1 cellular context compared by ENCODE assay signal in the genomic region with DNA sequence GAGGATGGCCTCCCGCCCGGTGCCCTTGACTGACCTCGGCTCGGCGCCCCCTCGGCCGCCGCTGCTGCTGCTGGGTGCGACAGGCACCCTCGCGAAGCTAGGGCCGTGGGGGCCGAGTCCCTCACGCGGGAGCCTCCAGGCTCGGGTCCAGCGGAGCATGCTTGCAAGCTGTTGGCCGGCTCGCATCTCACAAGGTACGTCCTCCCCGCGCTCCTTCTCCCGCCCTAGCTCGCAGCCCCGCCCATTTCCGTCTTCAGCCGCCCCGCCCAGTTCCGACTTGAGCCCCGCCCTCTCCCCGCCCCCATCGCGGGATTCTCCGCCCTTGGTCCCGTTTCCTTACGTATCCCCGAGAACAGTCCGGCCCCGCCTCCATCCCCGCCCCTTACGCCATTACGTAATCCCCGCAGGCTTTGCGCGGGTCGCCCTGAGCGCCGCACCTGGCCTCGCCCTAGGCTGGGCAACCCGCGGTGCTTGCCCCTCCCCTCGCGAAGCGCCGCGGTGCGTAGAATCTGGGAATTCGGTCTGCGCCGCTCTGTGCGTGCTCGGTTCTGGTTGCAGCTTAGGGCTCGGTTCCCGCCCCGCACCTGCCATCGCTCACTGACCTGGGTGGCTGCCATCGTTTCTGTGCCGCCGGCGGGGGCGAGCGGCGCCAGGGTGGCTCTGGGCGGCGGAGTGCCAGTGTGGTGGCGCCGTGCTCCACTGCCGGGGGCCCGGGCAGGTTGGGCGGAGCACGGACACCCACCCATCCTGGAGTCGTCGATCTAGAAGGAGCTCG.
TF ChIP-seq lines count a peak whose summit lies in the region.

A gene with protein sequence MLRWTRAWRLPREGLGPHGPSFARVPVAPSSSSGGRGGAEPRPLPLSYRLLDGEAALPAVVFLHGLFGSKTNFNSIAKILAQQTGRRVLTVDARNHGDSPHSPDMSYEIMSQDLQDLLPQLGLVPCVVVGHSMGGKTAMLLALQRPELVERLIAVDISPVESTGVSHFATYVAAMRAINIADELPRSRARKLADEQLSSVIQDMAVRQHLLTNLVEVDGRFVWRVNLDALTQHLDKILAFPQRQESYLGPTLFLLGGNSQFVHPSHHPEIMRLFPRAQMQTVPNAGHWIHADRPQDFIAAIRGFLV (minus strand): TSS at position 191 of the 775 bp plus-strand sequence. CDS start 32 bp downstream, at position 159.

TF ChIP-seq in K562, 482 proteins besides CTCF, POLR2A, EP300 and RAD21 (continued from another document and continues in another):
- TF ChIP-seq, protein P1, sequence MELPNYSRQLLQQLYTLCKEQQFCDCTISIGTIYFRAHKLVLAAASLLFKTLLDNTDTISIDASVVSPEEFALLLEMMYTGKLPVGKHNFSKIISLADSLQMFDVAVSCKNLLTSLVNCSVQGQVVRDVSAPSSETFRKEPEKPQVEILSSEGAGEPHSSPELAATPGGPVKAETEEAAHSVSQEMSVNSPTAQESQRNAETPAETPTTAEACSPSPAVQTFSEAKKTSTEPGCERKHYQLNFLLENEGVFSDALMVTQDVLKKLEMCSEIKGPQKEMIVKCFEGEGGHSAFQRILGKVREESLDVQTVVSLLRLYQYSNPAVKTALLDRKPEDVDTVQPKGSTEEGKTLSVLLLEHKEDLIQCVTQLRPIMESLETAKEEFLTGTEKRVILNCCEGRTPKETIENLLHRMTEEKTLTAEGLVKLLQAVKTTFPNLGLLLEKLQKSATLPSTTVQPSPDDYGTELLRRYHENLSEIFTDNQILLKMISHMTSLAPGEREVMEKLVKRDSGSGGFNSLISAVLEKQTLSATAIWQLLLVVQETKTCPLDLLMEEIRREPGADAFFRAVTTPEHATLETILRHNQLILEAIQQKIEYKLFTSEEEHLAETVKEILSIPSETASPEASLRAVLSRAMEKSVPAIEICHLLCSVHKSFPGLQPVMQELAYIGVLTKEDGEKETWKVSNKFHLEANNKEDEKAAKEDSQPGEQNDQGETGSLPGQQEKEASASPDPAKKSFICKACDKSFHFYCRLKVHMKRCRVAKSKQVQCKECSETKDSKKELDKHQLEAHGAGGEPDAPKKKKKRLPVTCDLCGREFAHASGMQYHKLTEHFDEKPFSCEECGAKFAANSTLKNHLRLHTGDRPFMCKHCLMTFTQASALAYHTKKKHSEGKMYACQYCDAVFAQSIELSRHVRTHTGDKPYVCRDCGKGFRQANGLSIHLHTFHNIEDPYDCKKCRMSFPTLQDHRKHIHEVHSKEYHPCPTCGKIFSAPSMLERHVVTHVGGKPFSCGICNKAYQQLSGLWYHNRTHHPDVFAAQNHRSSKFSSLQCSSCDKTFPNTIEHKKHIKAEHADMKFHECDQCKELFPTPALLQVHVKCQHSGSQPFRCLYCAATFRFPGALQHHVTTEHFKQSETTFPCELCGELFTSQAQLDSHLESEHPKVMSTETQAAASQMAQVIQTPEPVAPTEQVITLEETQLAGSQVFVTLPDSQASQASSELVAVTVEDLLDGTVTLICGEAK (IDR thresholded peaks at IDR 0.05) = peak; percentile 5; the same call in 1 of the 2 replicates
- TF ChIP-seq, protein P1 (CRISPR knock-in tag; IDR thresholded peaks at IDR 0.05) = no peak
- TF ChIP-seq RCOR1 (IDR thresholded peaks at IDR 0.05; ENCODE audit: borderline replicate concordance in 1 of 2, low read depth in 2 of 2, low read length in 2 of 2) (peak in 1 of 2 experiments; percentile 36; a peak in 2 of 4 replicates), ZNF707 (CRISPR knock-in tag; conservative IDR thresholded peaks at IDR 0.05) (0 out of 2 replicates have a peak, but pooled peaks have one; percentile 8), ZNF609 (CRISPR knock-in tag; IDR thresholded peaks at IDR 0.05; ENCODE audit: borderline replicate concordance) (no peak), NR2C2 (CRISPR knock-in tag; IDR thresholded peaks at IDR 0.05) (peak; percentile 28; the same call in 1 of the 2 replicates), NR2C2 (tag; IDR thresholded peaks at IDR 0.05) (no peak; the same call in 1 of the 2 replicates), ZKSCAN3 (CRISPR knock-in tag; IDR thresholded peaks at IDR 0.05) (no peak), CBFA2T3 (IDR thresholded peaks at IDR 0.05) (peak; percentile 30; the same call in 1 of the 2 replicates), CBX1 (IDR thresholded peaks at IDR 0.05; ENCODE audit: low read depth) (peak; percentile 14; the same call in 1 of the 2 replicates), PHB2 (IDR thresholded peaks at IDR 0.05; ENCODE audit: low read depth) (no peak), RERE (CRISPR knock-in tag; IDR thresholded peaks at IDR 0.05; ENCODE audit: borderline replicate concordance) (peak; percentile 62; the same call in 1 of the 2 replicates), CEBPG (CRISPR knock-in tag; IDR thresholded peaks at IDR 0.05) (peak; percentile 95), CEBPG (tag; conservative IDR thresholded peaks at IDR 0.05 in 1 of 2, IDR thresholded peaks at IDR 0.05 in 1 of 2) (peak; percentile 98), FIP1L1 (IDR thresholded peaks at IDR 0.05; ENCODE audit: low read depth, low read length, poor library complexity, severe bottlenecking) (peak; percentile 53)
- TF ChIP-seq, protein P2, sequence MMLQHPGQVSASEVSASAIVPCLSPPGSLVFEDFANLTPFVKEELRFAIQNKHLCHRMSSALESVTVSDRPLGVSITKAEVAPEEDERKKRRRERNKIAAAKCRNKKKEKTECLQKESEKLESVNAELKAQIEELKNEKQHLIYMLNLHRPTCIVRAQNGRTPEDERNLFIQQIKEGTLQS (IDR thresholded peaks at IDR 0.05) = peak; percentile 90
- TF ChIP-seq, protein P2 (CRISPR knock-in tag; conservative IDR thresholded peaks at IDR 0.05) = peak; percentile 79; the same call in 1 of the 2 replicates
